In genomic region chr17:76687278-76688164, GRCh38 we compare ENCODE assay signal across 12 cellular contexts. TPM values are rescaled to one million over a fixed set of nuclear protein-coding genes. Genes with fewer than 3 reads are reported as not detected.
DNase-seq lines count a peak whose midpoint lies in the region; ATAC-seq and TF ChIP-seq lines count a peak whose summit lies in the region.
"Had no signal": no experiment of that assay in that cellular context is flagged by ENCODE, and none has a peak within 500 bp of the region (broad histone marks: within the 10 kb centered on the region; RNA-seq: fewer than 3 reads in every experiment).

No MANE protein-coding gene starts in this region.

- H3K9ac ChIP-seq in SK-N-MC (ENCODE audit: insufficient read length): no peak overlapping the region
- H3K9ac ChIP-seq in neural progenitor cell: no peak overlapping the region

- H3K27me3 Mint-ChIP-seq in neural progenitor cell (ENCODE audit: insufficient read depth, low read depth): peaks cover 14% of the 10 kb centered on the region

- peaks cover 3% of the 10 kb centered on the region for H3F3A ChIP-seq in neural progenitor cell (ENCODE audit: low read depth)

- H3K79me2 ChIP-seq in neural progenitor cell (ENCODE audit: low read depth): no peaks in the 10 kb centered on the region

- no peaks in the 10 kb centered on the region for H3K9me3 ChIP-seq in SK-N-MC (ENCODE audit: low read depth, low read length)
- H3K9me3 ChIP-seq in neural progenitor cell (ENCODE audit: low read depth): no peaks in the 10 kb centered on the region
- H3K9me3 ChIP-seq in tibial nerve: no peaks in the 10 kb centered on the region

- no peak for TF ChIP-seq POLR2A in tibial nerve (IDR thresholded peaks at IDR 0.05)

- peak overlapping the region; percentile 64; the same call in 1 of the 2 replicates for H3K27ac ChIP-seq in SK-N-MC
- no peak overlapping the region for H3K27ac ChIP-seq in neural progenitor cell
- H3K27ac ChIP-seq in tibial nerve: peak overlapping the region; percentile 64 to 90 (median 84)

- peaks cover 26% of the 10 kb centered on the region for H3K4me1 ChIP-seq in neural progenitor cell
- peaks cover 0 to 90% (median 21%) of the 10 kb centered on the region in 4 donors for H3K4me1 ChIP-seq in tibial nerve

- H3K27me3 ChIP-seq in neural progenitor cell: no peaks in the 10 kb centered on the region
- H3K27me3 ChIP-seq in tibial nerve: no peaks in the 10 kb centered on the region

- no peak for TF ChIP-seq CTCF in neural progenitor cell (IDR thresholded peaks at IDR 0.05)
- TF ChIP-seq CTCF in tibial nerve (IDR thresholded peaks at IDR 0.05): no peak

- intact Hi-C loops in Right ventricle myocardium superior (cut with DNase I): no loop called here

- no peak for DNase-seq in SK-N-MC (ENCODE audit: low read depth, low spot score)
- DNase-seq in Right ventricle myocardium superior: peak; percentile 88
- no peak for DNase-seq in neural progenitor cell (ENCODE audit: low spot score)
- peak; percentile 55 to 58 for DNase-seq in tibial nerve (ENCODE audit: low spot score in 2 of 2)
- DNase-seq in hepatic stellate cell (ENCODE audit: low spot score): no peak
- DNase-seq: activated naive CD4-positive, alpha-beta T cell treated with Interleukin-2 at 50 U/mL for 16 hours; DMS53; NCI-H146; RPMI8226 had no signal

- no peaks in the 10 kb centered on the region for H3K9me3 Mint-ChIP-seq in neural progenitor cell

- peaks cover 43% of the 10 kb centered on the region for H3K4me1 Mint-ChIP-seq in neural progenitor cell

- H3K36me3 ChIP-seq in SK-N-MC (ENCODE audit: insufficient read depth, low read length) (no peaks in the 10 kb centered on the region), neural progenitor cell (no peaks in the 10 kb centered on the region), tibial nerve (peaks cover 0 to 37% (median 0%) of the 10 kb centered on the region in 3 donors)

- H2AFZ ChIP-seq in neural progenitor cell (replicated peaks): no peak overlapping the region

- peak; percentile 48 for ATAC-seq in Right ventricle myocardium superior (ENCODE audit: poor library complexity)
- no peak for ATAC-seq in GM18520 (IDR thresholded peaks at IDR 0.05; ENCODE audit: unreplicated experiment)
- ATAC-seq in GM21526 (IDR thresholded peaks at IDR 0.05; ENCODE audit: low FRiP score, unreplicated experiment): no peak
- ATAC-seq in HG03135 (IDR thresholded peaks at IDR 0.05; ENCODE audit: unreplicated experiment): no peak

- no peak overlapping the region for H3K4me2 ChIP-seq in neural progenitor cell

- H3K27ac Mint-ChIP-seq in neural progenitor cell: peak overlapping the region; percentile 65

- no peaks in the 10 kb centered on the region for H3K36me3 Mint-ChIP-seq in neural progenitor cell

- WGBS in tibial nerve, 2 donors: 65 to 66% methylated on average over 26 of the region's 26 CpGs

- TF ChIP-seq EP300 in tibial nerve (IDR thresholded peaks at IDR 0.05): peak in 1 of 2 donors; percentile 60

- H3K4me3 ChIP-seq in SK-N-MC (no peak overlapping the region), neural progenitor cell (no peak overlapping the region), tibial nerve (peak overlapping the region in 1 of 4 donors; percentile 1)

- H4K20me1 ChIP-seq in neural progenitor cell (ENCODE audit: low read depth): peaks cover 4% of the 10 kb centered on the region

- H3K4me3 Mint-ChIP-seq in neural progenitor cell: no peak overlapping the region

RNA-seq across cellular contexts. Expression of gene MXRA7, which starts 23.2 kb away (rescaled TPM):
- total RNA-seq in Right ventricle myocardium superior: 336 TPM
- total RNA-seq in neural progenitor cell (ENCODE audit: low replicate concordance): 54.6 and 55.4 TPM in 2 replicates
- total RNA-seq in tibial nerve: 100 to 1,000 TPM; 124 to 230 (median 197) TPM

RNA-seq across cellular contexts. Expression of gene JMJD6, which starts 38.9 kb away (rescaled TPM):
- total RNA-seq in Right ventricle myocardium superior (63.1 TPM), neural progenitor cell (ENCODE audit: low replicate concordance) (8.7 and 11.6 TPM in 2 replicates), tibial nerve (10 to 100 TPM; 14.0 to 45.0 (median 34.2) TPM)

RNA-seq across cellular contexts. Expression of gene METTL23, which starts 39.1 kb away (rescaled TPM):
- 19.0 TPM for total RNA-seq in Right ventricle myocardium superior
- 38.1 and 40.4 TPM in 2 replicates for total RNA-seq in neural progenitor cell (ENCODE audit: low replicate concordance)
- 10 to 100 TPM; 27.8 to 50.2 (median 30.8) TPM for total RNA-seq in tibial nerve

RNA-seq across cellular contexts. Expression of gene ST6GALNAC1, which starts 44.0 kb away (rescaled TPM):
- total RNA-seq in Right ventricle myocardium superior: 2.8 TPM
- not detected in 2 replicates for total RNA-seq in neural progenitor cell (ENCODE audit: low replicate concordance)
- 10 to 100 TPM in 2 of 4 donors, 1 to 10 TPM in 2; 2.4 to 13.8 (median 7.4) TPM for total RNA-seq in tibial nerve

RNA-seq across cellular contexts. Expression of gene SRSF2, which starts 49.6 kb away (rescaled TPM):
- total RNA-seq in Right ventricle myocardium superior (61.2 TPM), neural progenitor cell (ENCODE audit: low replicate concordance) (329 and 333 TPM in 2 replicates), tibial nerve (100 to 1,000 TPM; 196 to 452 (median 271) TPM)

Comparison
In these comparisons a context has a peak if more than half of its experiments do, and no peak if none do; other contexts are left out.
1. DNase-seq: peak in Right ventricle myocardium superior (single experiment) and tibial nerve (2 of 2); none in SK-N-MC (single experiment), neural progenitor cell (single experiment) and hepatic stellate cell (single experiment).